10 cellular contexts compared by ENCODE assay signal in genomic region chr1:228903573-228904122, GRCh38.
DNase-seq lines count a peak whose midpoint lies in the region; ATAC-seq and TF ChIP-seq lines count a peak whose summit lies in the region.
"Had no signal": no experiment of that assay in that cellular context is flagged by ENCODE, and none has a peak within 500 bp of the region (broad histone marks: within the 10 kb centered on the region; RNA-seq: fewer than 3 reads in every experiment).

No MANE protein-coding gene starts in this region.

- WGBS in body of pancreas, 2 donors, result 77 to 78% methylated on average over 5 to 7 of the region's 7 CpGs

- H2AFZ ChIP-seq in PC-9, result no peak overlapping the region

- H3K27ac ChIP-seq in body of pancreas (peak overlapping the region; percentile 7 to 72 (median 38)), PC-9 (no peak overlapping the region)

- H3K27me3 Mint-ChIP-seq in activated naive CD8-positive, alpha-beta T cell treated with anti-CD3 and anti-CD28 coated beads for 36 hours, result no peaks in the 10 kb centered on the region

- H3K4me3 ChIP-seq in body of pancreas (no peak overlapping the region), PC-9 (no peak overlapping the region)

- H3K4me1 ChIP-seq in body of pancreas, result peaks cover 20% of the 10 kb centered on the region
- no peaks in the 10 kb centered on the region for H3K4me1 ChIP-seq in PC-9 (replicated peaks; ENCODE audit: insufficient read depth)

- no peaks in the 10 kb centered on the region for H3K79me2 ChIP-seq in PC-9 (ENCODE audit: low read depth)

- peaks cover 2% of the 10 kb centered on the region for H3K4me1 Mint-ChIP-seq in activated naive CD8-positive, alpha-beta T cell treated with anti-CD3 and anti-CD28 coated beads for 36 hours
- H3K4me1 Mint-ChIP-seq: activated CD8-positive, alpha-beta memory T cell treated with anti-CD3 and anti-CD28 coated beads, Interleukin-2, amount 10 ng/mL, durations not matched to agents 7 days and 5 days had no signal

- BruUV-seq in PC-9 (replicated peaks; lab: Mats Ljungman, UMichigan), result no TSS peak

- POLR2A ChIA-PET in PC-9 (lab: Charles Lee; ENCODE audit: unreplicated experiment), result no interaction called here

- H3K4me2 ChIP-seq in PC-9, result no peak overlapping the region

- no peaks in the 10 kb centered on the region for H3F3A ChIP-seq in PC-9 (ENCODE audit: insufficient read depth, low read depth)

- H3K36me3 ChIP-seq in body of pancreas (replicated peaks in 1 of 2; ENCODE audit: insufficient read depth in 1 of 2, low read depth in 2 of 2) (no peaks in the 10 kb centered on the region), PC-9 (ENCODE audit: low read depth) (no peaks in the 10 kb centered on the region)

- ATAC-seq in body of pancreas (no peak), sciatic nerve (peak; percentile 29), GM19035 (IDR thresholded peaks at IDR 0.05; ENCODE audit: unreplicated experiment) (no peak)
- ATAC-seq: activated CD8-positive, alpha-beta memory T cell treated with anti-CD3 and anti-CD28 coated beads, Interleukin-2, amount 10 ng/mL, durations not matched to agents 7 days and 5 days had no signal

- CTCF ChIA-PET in PC-9 (lab: Charles Lee), result no interaction called here

- DNase-seq in Caki2 (ENCODE audit: low read depth) (peak; percentile 72), body of pancreas (no peak), kidney glomerular epithelial cell (lab: John Stamatoyannopoulos, UW) (peak; percentile 22), sciatic nerve (ENCODE audit: low spot score) (no peak), NCI-H2196 (lab: John Stamatoyannopoulos, UW; ENCODE audit: unreplicated experiment) (no peak), PC-9 (no peak)
- no peak for DNase-seq in activated naive CD8-positive, alpha-beta T cell treated with anti-CD3 and anti-CD28 coated beads for 36 hours
- DNase-seq: activated CD8-positive, alpha-beta memory T cell treated with anti-CD3 and anti-CD28 coated beads, Interleukin-2, amount 10 ng/mL, durations not matched to agents 7 days and 5 days; NCI-H2227 treated with DMSO at 0.1 percent for 48 hours had no signal

- no peak overlapping the region for H3K27ac Mint-ChIP-seq in activated naive CD8-positive, alpha-beta T cell treated with anti-CD3 and anti-CD28 coated beads for 36 hours
- H3K27ac Mint-ChIP-seq: activated CD8-positive, alpha-beta memory T cell treated with anti-CD3 and anti-CD28 coated beads, Interleukin-2, amount 10 ng/mL, durations not matched to agents 7 days and 5 days had no signal

- no peaks in the 10 kb centered on the region for H3K27me3 ChIP-seq in body of pancreas
- peaks cover 70% of the 10 kb centered on the region for H3K27me3 ChIP-seq in PC-9 (ENCODE audit: insufficient read depth, low read depth)

- TF ChIP-seq CTCF in body of pancreas (IDR thresholded peaks at IDR 0.05) (no peak), PC-9 (conservative IDR thresholded peaks at IDR 0.05) (no peak)

- no peak overlapping the region for H3K4me3 Mint-ChIP-seq in activated naive CD8-positive, alpha-beta T cell treated with anti-CD3 and anti-CD28 coated beads for 36 hours
- H3K4me3 Mint-ChIP-seq: activated CD8-positive, alpha-beta memory T cell treated with anti-CD3 and anti-CD28 coated beads, Interleukin-2, amount 10 ng/mL, durations not matched to agents 7 days and 5 days had no signal

- H3K36me3 Mint-ChIP-seq in activated naive CD8-positive, alpha-beta T cell treated with anti-CD3 and anti-CD28 coated beads for 36 hours, result no peaks in the 10 kb centered on the region
- H3K36me3 Mint-ChIP-seq: activated CD8-positive, alpha-beta memory T cell treated with anti-CD3 and anti-CD28 coated beads, Interleukin-2, amount 10 ng/mL, durations not matched to agents 7 days and 5 days had no signal

- TF ChIP-seq POLR2A in body of pancreas (IDR thresholded peaks at IDR 0.05), result no peak

- intact Hi-C loops in body of pancreas (cut with DNase I) (no loop called here), sciatic nerve (cut with DNase I) (no loop called here), PC-9 (cut with micrococcal nuclease; ENCODE audit: unreplicated experiment) (no loop called here)

- H3K9me2 ChIP-seq in PC-9 (ENCODE audit: insufficient read depth), result no peaks in the 10 kb centered on the region

- H3K9me3 ChIP-seq in body of pancreas, result no peaks in the 10 kb centered on the region
- H3K9me3 ChIP-seq in PC-9 (ENCODE audit: insufficient read depth, low read depth), result no peaks in the 10 kb centered on the region

- in situ Hi-C loops in Caki2 (cut with HindIII; ENCODE audit: low pct_unique_long_range_greater_than_20kb, low sequenced_read_pairs), result no loop called here

- peaks cover 2% of the 10 kb centered on the region for H3K9me3 Mint-ChIP-seq in activated naive CD8-positive, alpha-beta T cell treated with anti-CD3 and anti-CD28 coated beads for 36 hours

- no peaks in the 10 kb centered on the region for H4K20me1 ChIP-seq in PC-9 (ENCODE audit: insufficient read depth)

Comparison
In these comparisons a context has a peak if more than half of its experiments do, and no peak if none do; other contexts are left out.
1. DNase-seq: peak in Caki2 (single experiment) and kidney glomerular epithelial cell (single experiment); none in body of pancreas (0 of 4), sciatic nerve (single experiment), NCI-H2196 (single experiment), activated naive CD8-positive, alpha-beta T cell treated with anti-CD3 and anti-CD28 coated beads for 36 hours (single experiment) and PC-9 (0 of 2).